In genomic region chr6:72620866-72621242, GRCh38 we compare ENCODE assay signal across 8 cellular contexts. TPM values are rescaled to one million over a fixed set of nuclear protein-coding genes. Genes with fewer than 3 reads are reported as not detected.
A peak's percentile ranks its signal among the peaks of the same experiment; 100 is the strongest.
DNase-seq lines count a peak whose midpoint lies in the region; ATAC-seq and TF ChIP-seq lines count a peak whose summit lies in the region.

No MANE protein-coding gene starts in this region.

- H3K36me3 Mint-ChIP-seq in T-helper 2 cell treated with Interferon-gamma antibody and Interleukin-4, amounts not matched to agents 5 μg/mL and 100 μg/mL, for 36 hours (ENCODE audit: low read depth), result peaks cover 4% of the 10 kb centered on the region

- H3K27ac ChIP-seq in ascending aorta (peak overlapping the region; percentile 64 to 82), mesodermal cell (ENCODE audit: low read depth, low read length, severe bottlenecking) (no peak overlapping the region), thyroid gland (no peak overlapping the region)

- TF ChIP-seq POLR2A in thyroid gland (IDR thresholded peaks at IDR 0.05), result no peak

- H3K27me3 ChIP-seq in ascending aorta (no peaks in the 10 kb centered on the region), thyroid gland (no peaks in the 10 kb centered on the region)

- WGBS in mesodermal cell (ENCODE audit: insufficient coverage in 2 of 2), 2 experiments, result 9 to 12% methylated on average over 9 to 13 of the region's 17 CpGs
- 33 to 38% methylated on average over 16 to 17 of the region's 17 CpGs for WGBS in thyroid gland, 2 donors

- peak; percentile 10 for DNase-seq in T-helper 2 cell treated with Interferon-gamma antibody and Interleukin-4, amounts not matched to agents 5 μg/mL and 100 μg/mL, for 36 hours (ENCODE audit: low spot score)
- DNase-seq in T-helper 2 cell (no peak), ascending aorta (ENCODE audit: low spot score in 2 of 2) (no peak), thyroid gland (no peak), T1000 (lab: John Stamatoyannopoulos, UW) (no peak), hepatic stellate cell (ENCODE audit: low spot score) (no peak)

- ATAC-seq in GM19397 (IDR thresholded peaks at IDR 0.05; ENCODE audit: unreplicated experiment), result no peak

- no peaks in the 10 kb centered on the region for H3K27me3 Mint-ChIP-seq in T-helper 2 cell treated with Interferon-gamma antibody and Interleukin-4, amounts not matched to agents 5 μg/mL and 100 μg/mL, for 36 hours (ENCODE audit: low read depth)

- intact Hi-C loops in ascending aorta (cut with DNase I) (loop anchor here (1.0 to 5.0 kb wide), 4 partner anchors 126 to 509 kb away; no protein-coding TSS in a partner anchor), thyroid gland (cut with DNase I) (loop anchor here (5.0 kb wide), 1 partner anchor 511 kb away; no protein-coding TSS in a partner anchor)

- H3K4me3 ChIP-seq in ascending aorta, result peak overlapping the region; percentile 66 to 84
- peak overlapping the region; percentile 59 for H3K4me3 ChIP-seq in mesodermal cell (ENCODE audit: extremely low read depth, insufficient read depth, low read length, poor library complexity, severe bottlenecking)
- peak overlapping the region in 2 of 3 donors; percentile 39 to 45 for H3K4me3 ChIP-seq in thyroid gland (replicated peaks in 1 of 3)

- H3K9me3 ChIP-seq in ascending aorta (no peaks in the 10 kb centered on the region), mesodermal cell (ENCODE audit: control insufficient read depth, low read length) (no peaks in the 10 kb centered on the region), thyroid gland (no peaks in the 10 kb centered on the region)

- H3K4me1 Mint-ChIP-seq in T-helper 2 cell treated with Interferon-gamma antibody and Interleukin-4, amounts not matched to agents 5 μg/mL and 100 μg/mL, for 36 hours (ENCODE audit: low read depth), result peaks cover 49% of the 10 kb centered on the region

- H3K27ac Mint-ChIP-seq in T-helper 2 cell treated with Interferon-gamma antibody and Interleukin-4, amounts not matched to agents 5 μg/mL and 100 μg/mL, for 36 hours, result peak overlapping the region; percentile 95

- peak overlapping the region; percentile 93 for H3K4me3 Mint-ChIP-seq in T-helper 2 cell treated with Interferon-gamma antibody and Interleukin-4, amounts not matched to agents 5 μg/mL and 100 μg/mL, for 36 hours

- H3K36me3 ChIP-seq in ascending aorta (no peaks in the 10 kb centered on the region), mesodermal cell (ENCODE audit: control insufficient read depth, insufficient read depth, low read length) (no peaks in the 10 kb centered on the region), thyroid gland (no peaks in the 10 kb centered on the region)

- peaks cover 0 to 4% of the 10 kb centered on the region in 2 donors for H3K4me1 ChIP-seq in ascending aorta
- H3K4me1 ChIP-seq in mesodermal cell (ENCODE audit: control insufficient read depth, insufficient read depth, low read length, poor library complexity, severe bottlenecking), result peaks cover 13% of the 10 kb centered on the region
- peaks cover 8 to 10% of the 10 kb centered on the region in 2 donors for H3K4me1 ChIP-seq in thyroid gland

- TF ChIP-seq CTCF in ascending aorta (IDR thresholded peaks at IDR 0.05) (no peak), thyroid gland (IDR thresholded peaks at IDR 0.05) (no peak)

- no peaks in the 10 kb centered on the region for H3K9me3 Mint-ChIP-seq in T-helper 2 cell treated with Interferon-gamma antibody and Interleukin-4, amounts not matched to agents 5 μg/mL and 100 μg/mL, for 36 hours

RNA-seq across cellular contexts. Expression of gene KCNQ5, which starts 1.0 kb away (rescaled TPM):
- 4.5 TPM for total RNA-seq in ascending aorta
- polyA plus RNA-seq in mesodermal cell (2013, experiment 1 of 2), result 6.1 TPM
- polyA plus RNA-seq in mesodermal cell (2013, experiment 2 of 2), result 6.9 TPM
- 10 to 100 TPM in 2 of 4 donors, 1 to 10 TPM in 2; 1.1 to 14.6 (median 9.0) TPM for total RNA-seq in thyroid gland

Comparison
In these comparisons a context has a peak if more than half of its experiments do, and no peak if none do; other contexts are left out.
1. H3K27ac ChIP-seq: peak in ascending aorta (2 of 2); none in mesodermal cell (single experiment) and thyroid gland (0 of 3).
2. Peak in every context shown above with its lines, with median percentiles within 50 percentile points of each other: H3K4me3 ChIP-seq.